Comparison of ENCODE assay signal across 13 cellular contexts in genomic region chr19:30070970-30071632, GRCh38.
DNase-seq lines count a peak whose midpoint lies in the region; ATAC-seq and TF ChIP-seq lines count a peak whose summit lies in the region.
"Had no signal": no experiment of that assay in that cellular context is flagged by ENCODE, and none has a peak within 500 bp of the region (broad histone marks: within the 10 kb centered on the region; RNA-seq: fewer than 3 reads in every experiment).

No MANE protein-coding gene starts in this region.

- TF ChIP-seq CTCF in VCaP (conservative IDR thresholded peaks at IDR 0.05) (no peak), suprapubic skin (IDR thresholded peaks at IDR 0.05) (no peak), esophagus muscularis mucosa (IDR thresholded peaks at IDR 0.05) (no peak)

- H3K79me2 ChIP-seq in GM23248 (ENCODE audit: insufficient read depth): no peaks in the 10 kb centered on the region

- H3K4me3 ChIP-seq in right cardiac atrium (ENCODE audit: low read length) (no peak overlapping the region), suprapubic skin (no peak overlapping the region), esophagus muscularis mucosa (no peak overlapping the region), GM23248 (no peak overlapping the region)

- H3K27me3 ChIP-seq in right cardiac atrium (ENCODE audit: control insufficient read depth, insufficient read depth) (no peaks in the 10 kb centered on the region), suprapubic skin (peaks cover 7% of the 10 kb centered on the region), esophagus muscularis mucosa (peaks cover 0 to 33% (median 0%) of the 10 kb centered on the region in 4 donors), GM23248 (replicated peaks; ENCODE audit: insufficient read depth) (no peaks in the 10 kb centered on the region; the same call in 1 of the 2 replicates)
- H3K27me3 ChIP-seq: foreskin keratinocyte had no signal

- no peaks in the 10 kb centered on the region for H3K9me2 ChIP-seq in GM23248 (ENCODE audit: insufficient read depth)

- H3K36me3 ChIP-seq in suprapubic skin: no peaks in the 10 kb centered on the region
- H3K36me3 ChIP-seq in esophagus muscularis mucosa: no peaks in the 10 kb centered on the region
- no peaks in the 10 kb centered on the region for H3K36me3 ChIP-seq in GM23248 (ENCODE audit: low read depth)

- no peaks in the 10 kb centered on the region for H3K4me1 ChIP-seq in right cardiac atrium (ENCODE audit: control insufficient read depth, insufficient read depth, low read length)
- H3K4me1 ChIP-seq in suprapubic skin: peaks cover 7% of the 10 kb centered on the region
- H3K4me1 ChIP-seq in esophagus muscularis mucosa: no peaks in the 10 kb centered on the region
- H3K4me1 ChIP-seq in GM23248 (ENCODE audit: insufficient read depth): no peaks in the 10 kb centered on the region
- H3K4me1 ChIP-seq: foreskin keratinocyte had no signal

- ATAC-seq in right cardiac atrium: peak; percentile 42 to 59
- ATAC-seq: foreskin keratinocyte; natural killer cell treated with Interleukin-12 subunit alpha and Interleukin-12 subunit beta and Interleukin-15 and Interleukin-18, amount 100 ng/mL, for 72 hours had no signal

- TF ChIP-seq POLR2A in suprapubic skin (IDR thresholded peaks at IDR 0.05): no peak
- TF ChIP-seq POLR2A in esophagus muscularis mucosa (IDR thresholded peaks at IDR 0.05; ENCODE audit: low read depth): no peak

- 57% methylated on average over 26 of the region's 26 CpGs for WGBS in right cardiac atrium
- 63% methylated on average over 24 of the region's 26 CpGs for WGBS in suprapubic skin
- 77% methylated on average over 13 of the region's 26 CpGs for WGBS in esophagus muscularis mucosa
- 59 to 61% methylated on average over 23 to 24 of the region's 26 CpGs for WGBS in GM23248 (ENCODE audit: low coverage in 1 of 2, low lambda C conversion rate in 2 of 2, missing lambda C conversion rate in 2 of 2), 2 experiments

- intact Hi-C loops in right cardiac atrium (cut with DNase I): no loop called here
- intact Hi-C loops in esophagus muscularis mucosa (cut with DNase I): no loop called here

- TF ChIP-seq EP300 in suprapubic skin (IDR thresholded peaks at IDR 0.05) (no peak), esophagus muscularis mucosa (IDR thresholded peaks at IDR 0.05) (no peak)

- no peaks in the 10 kb centered on the region for H4K20me1 ChIP-seq in GM23248 (ENCODE audit: insufficient read depth)

- in situ Hi-C loops in GM23248 (cut with MboI): no loop called here

- H3F3A ChIP-seq in GM23248 (ENCODE audit: insufficient read depth): no peaks in the 10 kb centered on the region

- no peak overlapping the region for H3K9ac ChIP-seq in GM23248

- H3K4me2 ChIP-seq in GM23248 (ENCODE audit: unreplicated experiment): no peak overlapping the region

- peak overlapping the region; percentile 96 for H3K27ac ChIP-seq in VCaP
- no peak overlapping the region for H3K27ac ChIP-seq in right cardiac atrium (ENCODE audit: low read length)
- no peak overlapping the region for H3K27ac ChIP-seq in suprapubic skin
- H3K27ac ChIP-seq in esophagus muscularis mucosa (replicated peaks in 1 of 4): no peak overlapping the region
- H3K27ac ChIP-seq in GM23248: no peak overlapping the region
- H3K27ac ChIP-seq: foreskin keratinocyte had no signal

- no peak overlapping the region for H2AFZ ChIP-seq in GM23248

- peak; percentile 10 for DNase-seq in activated T-cell treated with anti-CD3 and anti-CD28 coated beads, Interleukin-2, amount 50 U/mL, for 1 hour
- DNase-seq in activated T-cell treated with anti-CD3 and anti-CD28 coated beads for 4 hours: no peak
- DNase-seq in right cardiac atrium: peak in 2 of 3 donors; percentile 68 to 82
- peak; percentile 50 to 54 for DNase-seq in suprapubic skin (ENCODE audit: low spot score in 2 of 2)
- no peak for DNase-seq in esophagus muscularis mucosa (ENCODE audit: extremely low spot score)
- DNase-seq in GM23248: no peak
- DNase-seq in NCI-H2107 (lab: John Stamatoyannopoulos, UW): no peak
- DNase-seq: activated gamma-delta T cell treated with Interleukin-2 at 50 U/mL for 16 hours, DND-41, foreskin keratinocyte, NCI-H2081 treated with DMSO at 0.1 percent for 48 hours had no signal

- H3K9me3 ChIP-seq in right cardiac atrium (ENCODE audit: control insufficient read depth, low read length): no peaks in the 10 kb centered on the region
- no peaks in the 10 kb centered on the region for H3K9me3 ChIP-seq in suprapubic skin
- H3K9me3 ChIP-seq in esophagus muscularis mucosa: no peaks in the 10 kb centered on the region
- H3K9me3 ChIP-seq in GM23248 (ENCODE audit: low read depth): no peaks in the 10 kb centered on the region

Comparison
In these comparisons a context has a peak if more than half of its experiments do, and no peak if none do; other contexts are left out.
1. DNase-seq: peak in activated T-cell treated with anti-CD3 and anti-CD28 coated beads, Interleukin-2, amount 50 U/mL, for 1 hour (single experiment), right cardiac atrium (2 of 3) and suprapubic skin (2 of 2); none in activated T-cell treated with anti-CD3 and anti-CD28 coated beads for 4 hours (single experiment), esophagus muscularis mucosa (single experiment), GM23248 (single experiment) and NCI-H2107 (single experiment).